ENCODE assay signal across 8 cellular contexts in the genomic region with DNA sequence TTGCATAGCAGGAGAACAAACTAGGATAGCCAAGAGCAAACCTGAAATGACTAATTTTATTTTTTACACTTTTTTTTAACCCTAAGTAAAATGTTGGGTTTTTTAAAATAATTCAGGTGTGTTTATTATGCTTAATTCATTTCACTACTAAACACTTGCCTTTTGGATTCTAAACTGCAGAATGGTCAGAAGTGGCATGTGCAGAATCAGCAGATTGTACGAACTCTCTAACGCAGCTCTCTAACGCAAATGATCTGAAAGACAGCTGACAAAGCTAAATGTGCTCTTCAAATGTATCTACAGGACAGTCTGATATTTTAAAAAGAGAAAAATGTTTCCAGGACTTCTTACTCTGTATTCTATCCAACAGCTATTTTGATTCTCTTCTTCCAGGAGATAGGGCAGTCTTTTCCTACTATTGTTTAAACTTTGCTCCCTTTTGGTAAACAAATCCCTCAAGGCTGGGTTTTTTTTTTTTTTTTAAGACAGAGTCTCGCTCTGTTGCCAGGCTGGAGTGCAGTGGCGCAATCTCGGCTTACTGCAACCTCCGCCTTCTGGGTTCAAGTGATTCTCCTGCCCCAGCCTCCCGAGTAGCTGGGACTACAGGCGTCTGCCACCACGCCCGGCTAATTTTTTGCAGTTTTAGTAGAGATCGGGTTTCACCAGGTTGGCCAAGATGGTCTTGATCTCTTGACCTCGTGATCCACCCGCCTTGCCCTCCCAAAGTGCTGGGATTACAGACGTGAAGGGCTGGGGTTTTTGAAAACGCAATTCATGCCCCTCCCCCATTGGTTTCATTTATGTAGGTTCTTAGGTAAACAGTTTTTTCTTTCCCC. TPM values are rescaled to one million over a fixed set of nuclear protein-coding genes. Genes with fewer than 3 reads are reported as not detected.
DNase-seq lines count a peak whose midpoint lies in the region; TF ChIP-seq lines count a peak whose summit lies in the region.

No MANE protein-coding gene starts in this region.

- peaks cover 44% of the 10 kb centered on the region for H3K4me1 Mint-ChIP-seq in T-helper 2 cell treated with Interferon-gamma antibody and Interleukin-4, amounts not matched to agents 5 μg/mL and 100 μg/mL, for 36 hours (ENCODE audit: low read depth)

- DNase-seq in GM12865 (ENCODE audit: low read depth): no peak
- no peak for DNase-seq in T-helper 2 cell treated with Interferon-gamma antibody and Interleukin-4, amounts not matched to agents 5 μg/mL and 100 μg/mL, for 36 hours (ENCODE audit: low spot score)
- DNase-seq in fibroblast of mammary gland (ENCODE audit: low read depth): no peak
- DNase-seq in prostate gland (ENCODE audit: low spot score): no peak
- no peak for DNase-seq in SW480 (ENCODE audit: low spot score)
- DNase-seq in NCI-H1092 (lab: John Stamatoyannopoulos, UW): no peak
- no peak for DNase-seq in activated gamma-delta T cell (lab: John Stamatoyannopoulos, UW)
- no peak for DNase-seq in NOMO-1 treated with dmso at 0.1 percent for 144 hours (lab: John Stamatoyannopoulos, UW; ENCODE audit: unreplicated experiment)

- H3K27me3 ChIP-seq in prostate gland (replicated peaks; ENCODE audit: insufficient read depth): no peaks in the 10 kb centered on the region

- H3K4me1 ChIP-seq in prostate gland (replicated peaks): no peaks in the 10 kb centered on the region

- peak overlapping the region; percentile 85 for H3K4me3 Mint-ChIP-seq in T-helper 2 cell treated with Interferon-gamma antibody and Interleukin-4, amounts not matched to agents 5 μg/mL and 100 μg/mL, for 36 hours

- H3K9me3 ChIP-seq in prostate gland: no peaks in the 10 kb centered on the region

- peak overlapping the region; percentile 97 to 99 for H3K27ac ChIP-seq in prostate gland

- no peak for TF ChIP-seq POLR2A in prostate gland (IDR thresholded peaks at IDR 0.05)

- intact Hi-C loops in prostate gland (cut with DNase I): no loop called here

- H3K36me3 Mint-ChIP-seq in T-helper 2 cell treated with Interferon-gamma antibody and Interleukin-4, amounts not matched to agents 5 μg/mL and 100 μg/mL, for 36 hours (ENCODE audit: low read depth): peaks cover 33% of the 10 kb centered on the region

- 33% methylated on average over 15 of the region's 16 CpGs for WGBS in prostate gland

- H3K27ac Mint-ChIP-seq in T-helper 2 cell treated with Interferon-gamma antibody and Interleukin-4, amounts not matched to agents 5 μg/mL and 100 μg/mL, for 36 hours: peak overlapping the region; percentile 95

- H3K9me3 Mint-ChIP-seq in T-helper 2 cell treated with Interferon-gamma antibody and Interleukin-4, amounts not matched to agents 5 μg/mL and 100 μg/mL, for 36 hours: no peaks in the 10 kb centered on the region

- TF ChIP-seq CTCF in GM12865 (IDR thresholded peaks at IDR 0.05; ENCODE audit: insufficient read depth, low read depth, low read length, missing control alignments): no peak
- no peak for TF ChIP-seq CTCF in fibroblast of mammary gland (conservative IDR thresholded peaks at IDR 0.05; ENCODE audit: control insufficient read depth, insufficient read depth, low read depth, low read length)
- no peak for TF ChIP-seq CTCF in prostate gland (IDR thresholded peaks at IDR 0.05)

- no peaks in the 10 kb centered on the region for H3K27me3 Mint-ChIP-seq in T-helper 2 cell treated with Interferon-gamma antibody and Interleukin-4, amounts not matched to agents 5 μg/mL and 100 μg/mL, for 36 hours (ENCODE audit: low read depth)

- peak overlapping the region; percentile 70 for H3K4me3 ChIP-seq in GM12865 (ENCODE audit: low read depth, low read length)
- H3K4me3 ChIP-seq in fibroblast of mammary gland (ENCODE audit: control insufficient read depth, low read depth, low read length): peak overlapping the region; percentile 90
- H3K4me3 ChIP-seq in prostate gland: peak overlapping the region; percentile 77 to 82

- H3K36me3 ChIP-seq in prostate gland: no peaks in the 10 kb centered on the region

RNA-seq across cellular contexts. Expression of gene NMRK1, which starts 1.3 kb away (rescaled TPM):
- total RNA-seq in prostate gland: 10 to 100 TPM; 16.2 to 34.1 TPM

RNA-seq across cellular contexts. Expression of gene OSTF1, which starts 1.7 kb away (rescaled TPM):
- 10 to 100 TPM; 24.5 to 35.8 TPM for total RNA-seq in prostate gland

RNA-seq across cellular contexts. Expression of gene CARNMT1, which starts 58.6 kb away (rescaled TPM):
- 10 to 100 TPM; 24.7 to 25.3 TPM for total RNA-seq in prostate gland
